Comparison of ENCODE assay signal across 9 cellular contexts in genomic region chr1:6414443-6414844, GRCh38. TPM values are rescaled to one million over a fixed set of nuclear protein-coding genes. Genes with fewer than 3 reads are reported as not detected.
A peak's percentile ranks its signal among the peaks of the same experiment; 100 is the strongest.
DNase-seq lines count a peak whose midpoint lies in the region; ATAC-seq, FAIRE-seq and TF ChIP-seq lines count a peak whose summit lies in the region.
"Had no signal": no experiment of that assay in that cellular context is flagged by ENCODE, and none has a peak within 500 bp of the region (broad histone marks: within the 10 kb centered on the region; RNA-seq: fewer than 3 reads in every experiment).

No MANE protein-coding gene starts in this region.

- H3K27me3 ChIP-seq in bronchial epithelial cell (ENCODE audit: control insufficient read depth, insufficient read depth, low read length) (no peaks in the 10 kb centered on the region), lower lobe of right lung (ENCODE audit: low read depth) (peaks cover 69% of the 10 kb centered on the region)

- H3K36me3 ChIP-seq in bronchial epithelial cell (ENCODE audit: control insufficient read depth, insufficient read depth, low read length) (peaks cover 6% of the 10 kb centered on the region), lower lobe of right lung (no peaks in the 10 kb centered on the region)

- WGBS in A549 (ENCODE audit: missing lambda C conversion rate), result 5% methylated on average over 4 of the region's 15 CpGs

- TF ChIP-seq POLR2A in A549 (IDR thresholded peaks at IDR 0.05; ENCODE audit: low read length), result no peak

- H3K4me2 ChIP-seq in A549, result peak overlapping the region; percentile 77

- DNase-seq in A549 (ENCODE audit: low read depth in 1 of 2, low spot score in 1 of 2) (peak; percentile 53 to 59), GM10266 (ENCODE audit: extremely low spot score) (peak; percentile 85), RCC 7860 (ENCODE audit: low spot score) (peak; percentile 17), bronchial epithelial cell (ENCODE audit: low read depth) (peak; percentile 99), lower lobe of right lung (no peak)

- H3K27ac ChIP-seq in A549 (peak overlapping the region; percentile 72 to 82), lower lobe of right lung (no peak overlapping the region)

- no peak for TF ChIP-seq RAD21 in A549 (conservative IDR thresholded peaks at IDR 0.05 in 1 of 2, IDR thresholded peaks at IDR 0.05 in 1 of 2)

- peaks cover 42% of the 10 kb centered on the region for H3K4me1 ChIP-seq in A549
- peaks cover 18% of the 10 kb centered on the region for H3K4me1 ChIP-seq in lower lobe of right lung

- ATAC-seq in A549, result peak; percentile 77 to 80
- peak; percentile 73 for ATAC-seq in HG02981 (IDR thresholded peaks at IDR 0.05; ENCODE audit: unreplicated experiment)
- peak; percentile 40 to 58 for ATAC-seq in lower lobe of right lung
- ATAC-seq in HG03039 (IDR thresholded peaks at IDR 0.05; ENCODE audit: unreplicated experiment), result no peak
- no peak for ATAC-seq in GM19328 (IDR thresholded peaks at IDR 0.05; ENCODE audit: unreplicated experiment)

- TF ChIP-seq EP300 in A549 (IDR thresholded peaks at IDR 0.05), result no peak

- no peak overlapping the region for H3K4me3 ChIP-seq in A549
- H3K4me3 ChIP-seq in bronchial epithelial cell (ENCODE audit: low read depth, low read length), result no peak overlapping the region
- no peak overlapping the region for H3K4me3 ChIP-seq in lower lobe of right lung

- TF ChIP-seq CTCF in A549 (IDR thresholded peaks at IDR 0.05) (peak; percentile 40), GM10266 (IDR thresholded peaks at IDR 0.05; ENCODE audit: control insufficient read depth, insufficient read depth, low read depth, missing control alignments) (peak; percentile 58), bronchial epithelial cell (IDR thresholded peaks at IDR 0.05; ENCODE audit: insufficient read depth, low read length, severe bottlenecking) (peak; percentile 78), lower lobe of right lung (IDR thresholded peaks at IDR 0.05) (peak; percentile 40)

- H3K9me3 ChIP-seq in A549, result no peaks in the 10 kb centered on the region
- H3K9me3 ChIP-seq in lower lobe of right lung, result no peaks in the 10 kb centered on the region

- intact Hi-C loops in lower lobe of right lung (cut with DNase I), result no loop called here

- CTCF ChIA-PET in A549 (lab: Yijun Ruan, JAX), result interaction anchor here (0.6 to 34.5 kb wide), 13 partner anchors 8 to 209 kb away, joined by 3 to 575 read pairs (median 8); no protein-coding TSS in a partner anchor

- FAIRE-seq in A549 (lab: Jason Lieb, UNC) (no peak), RCC 7860 (lab: Jason Lieb, UNC) (no peak), bronchial epithelial cell (lab: Jason Lieb, UNC) (peak; percentile 32)

- POLR2A ChIA-PET in A549 (lab: Yijun Ruan, JAX), result interaction anchor here (0.7 kb wide), 1 partner anchor 21 kb away, joined by 3 read pairs; the partner anchor contains the start of gene ACOT7

TF ChIP-seq in A549, 52 proteins besides CTCF, POLR2A, EP300 and RAD21:
- TF ChIP-seq PHF8 (IDR thresholded peaks at IDR 0.05; ENCODE audit: borderline replicate concordance, low read depth) (no peak), KDM1A (IDR thresholded peaks at IDR 0.05; ENCODE audit: low read depth) (no peak), RARB (CRISPR knock-in tag; IDR thresholded peaks at IDR 0.05) (no peak), TFCP2L1 (CRISPR knock-in tag; IDR thresholded peaks at IDR 0.05) (no peak), ZFP36 (IDR thresholded peaks at IDR 0.05; ENCODE audit: borderline replicate concordance, partially characterized antibody) (no peak), CHD4 (IDR thresholded peaks at IDR 0.05; ENCODE audit: borderline replicate concordance) (no peak), MAX (IDR thresholded peaks at IDR 0.05) (peak; percentile 80), NR3C1 (IDR thresholded peaks at IDR 0.05) (no peak), MAZ (IDR thresholded peaks at IDR 0.05; ENCODE audit: borderline replicate concordance, low read depth, low read length) (no peak), BCL3 (IDR thresholded peaks at IDR 0.05) (no peak), FOSL2 (IDR thresholded peaks at IDR 0.05) (no peak), FOSL2 (CRISPR knock-in tag; IDR thresholded peaks at IDR 0.05) (no peak), SREBF2 (IDR thresholded peaks at IDR 0.05) (no peak), MYC (IDR thresholded peaks at IDR 0.05; ENCODE audit: borderline replicate concordance, low read length) (no peak), ESRRA (IDR thresholded peaks at IDR 0.05; ENCODE audit: borderline replicate concordance, low read length) (no peak), SMC3 (IDR thresholded peaks at IDR 0.05) (no peak), ZC3H11A (IDR thresholded peaks at IDR 0.05) (no peak), JUN (IDR thresholded peaks at IDR 0.05) (no peak)
- TF ChIP-seq, protein P1, sequence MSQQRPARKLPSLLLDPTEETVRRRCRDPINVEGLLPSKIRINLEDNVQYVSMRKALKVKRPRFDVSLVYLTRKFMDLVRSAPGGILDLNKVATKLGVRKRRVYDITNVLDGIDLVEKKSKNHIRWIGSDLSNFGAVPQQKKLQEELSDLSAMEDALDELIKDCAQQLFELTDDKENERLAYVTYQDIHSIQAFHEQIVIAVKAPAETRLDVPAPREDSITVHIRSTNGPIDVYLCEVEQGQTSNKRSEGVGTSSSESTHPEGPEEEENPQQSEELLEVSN (IDR thresholded peaks at IDR 0.05; ENCODE audit: borderline replicate concordance, low read depth), result 0 out of 2 replicates have a peak, but pooled peaks have one; percentile 32
TF ChIP-seq in A549: peak in this region for 2.

RNA-seq across cellular contexts. Expression of gene HES2, which starts 5.3 kb away (rescaled TPM):
- 1.8 and 2.0 TPM in 2 replicates for polyA plus RNA-seq in A549 (2011; rRNA removed)
- 2.0 and 2.2 TPM in 2 replicates for polyA plus RNA-seq in A549 (2012; cell fraction: cytosol; rRNA removed)
- polyA plus RNA-seq in A549 (2012; cell fraction: nucleus; rRNA removed), result 1.4 and 1.6 TPM in 2 replicates
- 0.75 to 1.3 TPM (median 0.79 TPM) in 3 replicates for polyA plus RNA-seq in A549 (2017; fragmentation: RNase III; extraction: RNeasy Plus Mini Kit Qiagen cat#74134 plus additional on column Dnase treatment)
- polyA minus RNA-seq in A549 (2011; rRNA and poly(A)+ RNA removed), result 0.54 and 0.87 TPM in 2 replicates
- 98.1 and 116 TPM in 2 replicates for total RNA-seq in bronchial epithelial cell
- 6.4 TPM for total RNA-seq in lower lobe of right lung
- total RNA-seq: mononuclear cell had no signal

RNA-seq across cellular contexts. Expression of gene ESPN, which starts 10.1 kb away (rescaled TPM):
- polyA plus RNA-seq in A549 (2011; rRNA removed), result 0.13 and 0.22 TPM in 2 replicates
- 0.22 and 0.29 TPM in 2 replicates for polyA plus RNA-seq in A549 (2012; cell fraction: cytosol; rRNA removed)
- polyA plus RNA-seq in A549 (2012; cell fraction: nucleus; rRNA removed), result 0.81 and 1.1 TPM in 2 replicates
- polyA plus RNA-seq in A549 (2017; fragmentation: RNase III; extraction: RNeasy Plus Mini Kit Qiagen cat#74134 plus additional on column Dnase treatment), result 0.17 to 0.28 TPM (median 0.18 TPM) in 3 replicates
- polyA minus RNA-seq in A549 (2011; rRNA and poly(A)+ RNA removed), result not detected in 2 replicates
- 4.5 and 8.4 TPM in 2 replicates for total RNA-seq in bronchial epithelial cell
- total RNA-seq in lower lobe of right lung, result 8.3 TPM

RNA-seq across cellular contexts. Expression of gene ACOT7, which starts 20.9 kb away (rescaled TPM):
- polyA plus RNA-seq in A549 (2011; rRNA removed), result 49.6 and 50.9 TPM in 2 replicates
- 143 and 151 TPM in 2 replicates for polyA plus RNA-seq in A549 (2012; cell fraction: cytosol; rRNA removed)
- polyA plus RNA-seq in A549 (2012; cell fraction: nucleus; rRNA removed), result 130 and 149 TPM in 2 replicates
- 46.1 to 53.6 TPM (median 48.0 TPM) in 3 replicates for polyA plus RNA-seq in A549 (2017; fragmentation: RNase III; extraction: RNeasy Plus Mini Kit Qiagen cat#74134 plus additional on column Dnase treatment)
- polyA minus RNA-seq in A549 (2011; rRNA and poly(A)+ RNA removed), result 32.2 and 33.2 TPM in 2 replicates
- 88.1 and 89.8 TPM in 2 replicates for total RNA-seq in bronchial epithelial cell
- total RNA-seq in lower lobe of right lung, result 28.5 TPM

RNA-seq across cellular contexts. Expression of gene TNFRSF25, which starts 51.5 kb away (rescaled TPM):
- 0.65 and 0.85 TPM in 2 replicates for polyA plus RNA-seq in A549 (2011; rRNA removed)
- 2.1 and 2.6 TPM in 2 replicates for polyA plus RNA-seq in A549 (2012; cell fraction: cytosol; rRNA removed)
- 23.2 and 24.6 TPM in 2 replicates for polyA plus RNA-seq in A549 (2012; cell fraction: nucleus; rRNA removed)
- polyA plus RNA-seq in A549 (2017; fragmentation: RNase III; extraction: RNeasy Plus Mini Kit Qiagen cat#74134 plus additional on column Dnase treatment), result 3.0 to 4.5 TPM (median 3.4 TPM) in 3 replicates
- polyA minus RNA-seq in A549 (2011; rRNA and poly(A)+ RNA removed), result 0.04 and 0.83 TPM in 2 replicates
- 20.5 and 30.3 TPM in 2 replicates for total RNA-seq in bronchial epithelial cell
- total RNA-seq in lower lobe of right lung, result 8.2 TPM

Comparison
In these comparisons a context has a peak if more than half of its experiments do, and no peak if none do; other contexts are left out.
1. ATAC-seq: peak in A549 (2 of 2), HG02981 (single experiment) and lower lobe of right lung (2 of 2); none in HG03039 (single experiment) and GM19328 (single experiment).
2. RNA of gene HES2, which starts 5.3 kb away (total RNA-seq): 98.1 to 116 TPM in bronchial epithelial cell; 6.4 TPM in lower lobe of right lung (single experiment); every median in the first group is over 10 times any median in the second.
3. Peak in every context shown above with its lines, with median percentiles within 50 percentile points of each other: CTCF ChIP-seq.